In genomic region chr1:23555225-23555801, GRCh38 we compare ENCODE assay signal across 1 cellular context.
TF ChIP-seq lines count a peak whose summit lies in the region.

No MANE protein-coding gene starts in this region.

TF ChIP-seq in K562, 482 proteins besides CTCF, POLR2A, EP300 and RAD21 (continues in another document):
- peak; percentile 59 for TF ChIP-seq SMARCE1 (IDR thresholded peaks at IDR 0.05)
- 0 out of 2 replicates have a peak, but pooled peaks have one; percentile 49 for TF ChIP-seq MIER1 (IDR thresholded peaks at IDR 0.05; ENCODE audit: low read depth)
- no peak for TF ChIP-seq NEUROD1 (IDR thresholded peaks at IDR 0.05; ENCODE audit: borderline replicate concordance, low read depth, low read length, partially characterized antibody)
- TF ChIP-seq U2AF2 (optimal IDR thresholded peaks at IDR 0.05; ENCODE audit: low read depth, low read length) = no peak
- no peak for TF ChIP-seq TRIM28 (IDR thresholded peaks at IDR 0.05)
- no peak for TF ChIP-seq TAL1 (IDR thresholded peaks at IDR 0.05)
- no peak for TF ChIP-seq COPS2 (conservative IDR thresholded peaks at IDR 0.05)
- 0 out of 2 replicates have a peak, but pooled peaks have one; percentile 39 for TF ChIP-seq ZBTB26 (CRISPR knock-in tag; IDR thresholded peaks at IDR 0.05)
- no peak for TF ChIP-seq ZFP91 (CRISPR knock-in tag; IDR thresholded peaks at IDR 0.05)
- TF ChIP-seq AFF1 (IDR thresholded peaks at IDR 0.05; ENCODE audit: low read depth in 1 of 2, partially characterized antibody in 2 of 2) = peak in 1 of 2 experiments; percentile 45
- peak; percentile 33 for TF ChIP-seq EP400 (IDR thresholded peaks at IDR 0.05)
- no peak for TF ChIP-seq SMAD3 (CRISPR knock-in tag; conservative IDR thresholded peaks at IDR 0.05)
- TF ChIP-seq POLR2B (IDR thresholded peaks at IDR 0.05; ENCODE audit: low read depth, partially characterized antibody) = peak; percentile 80
- TF ChIP-seq NR4A1 (CRISPR knock-in tag; IDR thresholded peaks at IDR 0.05) = no peak
- no peak for TF ChIP-seq NR4A1 (tag; IDR thresholded peaks at IDR 0.05)
- no peak for TF ChIP-seq ZNF639 (CRISPR knock-in tag; conservative IDR thresholded peaks at IDR 0.05 in 1 of 2, IDR thresholded peaks at IDR 0.05 in 1 of 2)
- peak; percentile 6; the same call in 1 of the 2 replicates for TF ChIP-seq ZFX (CRISPR knock-in tag; IDR thresholded peaks at IDR 0.05)
- no peak for TF ChIP-seq SMARCB1 (IDR thresholded peaks at IDR 0.05; ENCODE audit: insufficient read length, low read depth)
- TF ChIP-seq E2F8 (IDR thresholded peaks at IDR 0.05; ENCODE audit: low read depth, partially characterized antibody) = peak; percentile 53
- no peak for TF ChIP-seq CREM (IDR thresholded peaks at IDR 0.05; ENCODE audit: low read depth)
- no peak for TF ChIP-seq ZNF197 (CRISPR knock-in tag; IDR thresholded peaks at IDR 0.05; ENCODE audit: low read depth)
- TF ChIP-seq LCOR (CRISPR knock-in tag; IDR thresholded peaks at IDR 0.05) = no peak
- no peak for TF ChIP-seq CCAR2 (IDR thresholded peaks at IDR 0.05; ENCODE audit: low read depth, low read length)
- TF ChIP-seq ZNF76 (CRISPR knock-in tag; IDR thresholded peaks at IDR 0.05; ENCODE audit: borderline replicate concordance) = peak; percentile 29; the same call in 1 of the 2 replicates
- TF ChIP-seq CTCFL (IDR thresholded peaks at IDR 0.05; ENCODE audit: borderline replicate concordance, insufficient read depth, low read depth, low read length, poor library complexity, severe bottlenecking) = no peak
- TF ChIP-seq MCM3 (IDR thresholded peaks at IDR 0.05) = no peak
- TF ChIP-seq TRIM25 (IDR thresholded peaks at IDR 0.05; ENCODE audit: borderline replicate concordance) = 0 out of 2 replicates have a peak, but pooled peaks have one; percentile 14
- TF ChIP-seq ZNF512 (tag; IDR thresholded peaks at IDR 0.05) = no peak
- no peak for TF ChIP-seq HLTF (IDR thresholded peaks at IDR 0.05)
- no peak for TF ChIP-seq RREB1 (CRISPR knock-in tag; IDR thresholded peaks at IDR 0.05)
- 0 out of 2 replicates have a peak, but pooled peaks have one; percentile 29 for TF ChIP-seq HDAC2 (IDR thresholded peaks at IDR 0.05)
- no peak for TF ChIP-seq NFE2 (IDR thresholded peaks at IDR 0.05; ENCODE audit: low read depth)
- no peak for TF ChIP-seq HEY1 (CRISPR knock-in tag; IDR thresholded peaks at IDR 0.05; ENCODE audit: borderline replicate concordance)
- no peak for TF ChIP-seq ZNF24 (IDR thresholded peaks at IDR 0.05)
- TF ChIP-seq YY1 (IDR thresholded peaks at IDR 0.05; ENCODE audit: borderline replicate concordance in 1 of 3, control insufficient read depth in 1 of 3, extremely low read depth in 1 of 3, insufficient read depth in 3 of 3, insufficient read length in 1 of 3, insufficient replicate concordance in 2 of 3, low read depth in 1 of 3, low read length in 2 of 3) = no peak
- TF ChIP-seq MEF2A (IDR thresholded peaks at IDR 0.05; ENCODE audit: control insufficient read depth, low read depth, low read length) = no peak
